In genomic region chr10:121043124-121043849, GRCh38 we compare ENCODE assay signal across 19 cellular contexts.
DNase-seq lines count a peak whose midpoint lies in the region; ATAC-seq, FAIRE-seq and TF ChIP-seq lines count a peak whose summit lies in the region.
"Had no signal": no experiment of that assay in that cellular context is flagged by ENCODE, and none has a peak within 500 bp of the region (broad histone marks: within the 10 kb centered on the region; RNA-seq: fewer than 3 reads in every experiment).

No MANE protein-coding gene starts in this region.

- no peaks in the 10 kb centered on the region for H3K36me3 ChIP-seq in pancreas
- H3K36me3 ChIP-seq: thyroid gland had no signal

- H3K9me3 ChIP-seq in pancreas: no peaks in the 10 kb centered on the region
- H3K9me3 ChIP-seq: thyroid gland had no signal

- intact Hi-C loops in Calu3 (cut with micrococcal nuclease; ENCODE audit: unreplicated experiment): no loop called here
- intact Hi-C loops in pancreas (cut with DNase I): no loop called here

- TF ChIP-seq CTCF in Calu3 (IDR thresholded peaks at IDR 0.05; ENCODE audit: unreplicated experiment) (no peak), pancreas (IDR thresholded peaks at IDR 0.05) (no peak)

- no peak for FAIRE-seq in pancreas (lab: Jason Lieb, UNC)
- FAIRE-seq: GM19239 had no signal

- no peak overlapping the region for H3K4me3 ChIP-seq in pancreas
- H3K4me3 ChIP-seq: skin epidermis, thyroid gland had no signal

- peak; percentile 18 for DNase-seq in Calu3
- peak; percentile 27 for DNase-seq in NCI-H146 (lab: John Stamatoyannopoulos, UW)
- peak; percentile 74 for DNase-seq in foreskin melanocyte
- no peak for DNase-seq in pancreas
- no peak for DNase-seq in activated CD4-positive, alpha-beta T cell treated with anti-CD3 and anti-CD28 coated beads for 4 hours
- no peak for DNase-seq in NCI-H2196 treated with DMSO at 0.1 percent for 48 hours (lab: John Stamatoyannopoulos, UW; ENCODE audit: unreplicated experiment)
- no peak for DNase-seq in NCI-H1417 treated with DMSO at 0.1 percent for 48 hours (lab: John Stamatoyannopoulos, UW)
- no peak for DNase-seq in SW480 (ENCODE audit: low spot score)
- DNase-seq: activated CD4-positive, alpha-beta T cell treated with anti-CD3 and anti-CD28 coated beads, Interleukin-2, amount 10 ng/mL, durations not matched to agents 24 days and 14 days; DMS53; NCI-H2081 treated with DMSO at 0.1 percent for 48 hours; NCI-H510A treated with DMSO at 0.1 percent for 48 hours; stimulated activated naive CD4-positive, alpha-beta T cell treated with Interleukin-2 at 50 U/mL for 16 hours; thyroid gland had no signal

- no peaks in the 10 kb centered on the region for H3K27me3 Mint-ChIP-seq in Calu3 (ENCODE audit: unreplicated experiment)
- H3K27me3 Mint-ChIP-seq: activated CD4-positive, alpha-beta T cell treated with anti-CD3 and anti-CD28 coated beads, Interleukin-2, amount 10 ng/mL, durations not matched to agents 24 days and 14 days had no signal

- no TSS peak for BruUV-seq in Calu3 (replicated peaks; lab: Mats Ljungman, UMichigan)

- H3K27ac ChIP-seq in pancreas: no peak overlapping the region
- H3K27ac ChIP-seq: KMS-11, skin epidermis, thyroid gland had no signal

- no peaks in the 10 kb centered on the region for H3K4me1 ChIP-seq in pancreas
- H3K4me1 ChIP-seq: thyroid gland had no signal

- H3K4me3 Mint-ChIP-seq in Calu3 (ENCODE audit: low read depth, unreplicated experiment): no peak overlapping the region
- H3K4me3 Mint-ChIP-seq: activated CD4-positive, alpha-beta T cell treated with anti-CD3 and anti-CD28 coated beads, Interleukin-2, amount 10 ng/mL, durations not matched to agents 24 days and 14 days had no signal

- H3K36me3 Mint-ChIP-seq in Calu3 (ENCODE audit: insufficient read depth, unreplicated experiment): peaks cover 3% of the 10 kb centered on the region
- H3K36me3 Mint-ChIP-seq: CD14-positive monocyte had no signal

- 25% methylated on average over 20 of the region's 20 CpGs for WGBS in pancreas, 2 donors

- H3K27ac Mint-ChIP-seq in Calu3 (ENCODE audit: unreplicated experiment): no peak overlapping the region
- H3K27ac Mint-ChIP-seq: activated CD4-positive, alpha-beta T cell treated with anti-CD3 and anti-CD28 coated beads, Interleukin-2, amount 10 ng/mL, durations not matched to agents 24 days and 14 days; activated T-helper 2 cell treated with anti-CD3 and anti-CD28 coated beads, Interferon-gamma antibody, Interleukin-2, Interleukin-4, amounts not matched to agents 10 μg/mL and 5 μg/mL and 100 μg/mL, durations not matched to agents 14 hours and 24 hours and 36 hours; CD14-positive monocyte had no signal

- H3K9me3 Mint-ChIP-seq in Calu3 (ENCODE audit: low read depth, unreplicated experiment): no peaks in the 10 kb centered on the region
- H3K9me3 Mint-ChIP-seq: activated CD4-positive, alpha-beta T cell treated with anti-CD3 and anti-CD28 coated beads, Interleukin-2, amount 10 ng/mL, durations not matched to agents 24 days and 14 days; activated T-helper 2 cell treated with anti-CD3 and anti-CD28 coated beads, Interferon-gamma antibody, Interleukin-2, Interleukin-4, amounts not matched to agents 10 μg/mL and 5 μg/mL and 100 μg/mL, durations not matched to agents 14 hours and 24 hours and 36 hours had no signal

- peaks cover 9% of the 10 kb centered on the region for H3K4me1 Mint-ChIP-seq in Calu3 (ENCODE audit: low read depth, unreplicated experiment)
- H3K4me1 Mint-ChIP-seq: activated CD4-positive, alpha-beta T cell treated with anti-CD3 and anti-CD28 coated beads, Interleukin-2, amount 10 ng/mL, durations not matched to agents 24 days and 14 days had no signal

- peaks cover 0 to 8% (median 0%) of the 10 kb centered on the region in 4 donors for H3K27me3 ChIP-seq in pancreas
- H3K27me3 ChIP-seq: thyroid gland had no signal

- CTCF ChIA-PET in Calu3 (lab: Charles Lee): no interaction called here

- peak in 3 of 4 donors; percentile 30 to 71 (median 54) for ATAC-seq in pancreas

Comparison
In these comparisons a context has a peak if more than half of its experiments do, and no peak if none do; other contexts are left out.
1. DNase-seq: peak in Calu3 (single experiment), NCI-H146 (single experiment) and foreskin melanocyte (single experiment); none in pancreas (0 of 6), activated CD4-positive, alpha-beta T cell treated with anti-CD3 and anti-CD28 coated beads for 4 hours (0 of 2), NCI-H2196 treated with DMSO at 0.1 percent for 48 hours (single experiment), NCI-H1417 treated with DMSO at 0.1 percent for 48 hours (single experiment) and SW480 (single experiment).